Comparison of ENCODE assay signal across 1 cellular context in genomic region chr2:179950391-179950790, GRCh38.
TF ChIP-seq lines count a peak whose summit lies in the region.

No MANE protein-coding gene starts in this region.

TF ChIP-seq in K562, 482 proteins besides CTCF, POLR2A, EP300 and RAD21:
- TF ChIP-seq HOMEZ (CRISPR knock-in tag; IDR thresholded peaks at IDR 0.05) (no peak), STAT5A (IDR thresholded peaks at IDR 0.05; ENCODE audit: borderline replicate concordance, low read length) (no peak)
